ENCODE assay signal across 8 cellular contexts in the genomic region with DNA sequence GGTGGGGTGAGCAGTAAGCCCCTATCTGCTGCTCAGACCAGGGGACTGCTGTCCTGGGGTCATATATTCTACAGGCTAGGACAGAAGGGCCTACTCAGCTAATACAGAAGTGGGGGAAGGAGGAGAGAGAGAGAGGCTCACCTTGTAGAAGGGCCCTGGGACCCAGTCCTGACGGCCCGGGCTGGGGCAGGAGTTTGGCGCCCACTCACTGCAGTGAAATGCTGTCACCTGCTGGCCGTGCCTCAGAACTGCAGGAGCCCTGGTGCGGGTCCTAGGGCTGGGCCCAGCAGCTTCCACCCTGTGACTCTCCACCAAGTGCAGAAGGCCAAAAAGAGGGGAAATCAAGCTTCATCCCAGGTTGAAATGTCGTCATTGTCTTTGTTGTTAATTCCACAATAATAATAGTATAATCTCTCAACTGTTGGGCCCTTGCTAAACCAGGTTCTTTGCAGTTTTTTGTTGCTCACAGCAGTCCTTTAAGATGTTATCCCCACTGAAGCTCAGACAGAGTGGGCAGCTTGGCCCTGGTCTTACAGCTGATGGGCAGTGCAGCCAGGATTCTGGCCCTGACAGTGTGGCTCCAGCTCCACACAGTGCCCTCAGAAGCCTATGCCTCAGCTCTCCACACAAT. TPM values are rescaled to one million over a fixed set of nuclear protein-coding genes. Genes with fewer than 3 reads are reported as not detected.
DNase-seq lines count a peak whose midpoint lies in the region; ATAC-seq and TF ChIP-seq lines count a peak whose summit lies in the region.

No MANE protein-coding gene starts in this region.

- no peaks in the 10 kb centered on the region for H3K9me3 ChIP-seq in mucosa of descending colon

- no peaks in the 10 kb centered on the region for H3K4me1 Mint-ChIP-seq in activated CD8-positive, alpha-beta memory T cell treated with anti-CD3 and anti-CD28 coated beads, Interleukin-2, amount 10 ng/mL, durations not matched to agents 7 days and 5 days
- no peaks in the 10 kb centered on the region for H3K4me1 Mint-ChIP-seq in endothelial cell (ENCODE audit: unreplicated experiment)

- CTCF ChIA-PET in activated CD8-positive, alpha-beta memory T cell treated with anti-CD3 and anti-CD28 coated beads, Interleukin-2, amount 10 ng/mL, durations not matched to agents 7 days and 5 days (lab: Charles Lee) = interaction anchor here (0.7 to 2.3 kb wide), 13 partner anchors 11 to 486 kb away, joined by 3 to 12 read pairs (median 4); a partner anchor contains a TSS

- TF ChIP-seq CTCF in endothelial cell (IDR thresholded peaks at IDR 0.05; ENCODE audit: unreplicated experiment) (peak; percentile 93), mucosa of descending colon (IDR thresholded peaks at IDR 0.05) (peak; percentile 97)

- no peak overlapping the region for H3K27ac Mint-ChIP-seq in activated CD8-positive, alpha-beta memory T cell treated with anti-CD3 and anti-CD28 coated beads, Interleukin-2, amount 10 ng/mL, durations not matched to agents 7 days and 5 days
- H3K27ac Mint-ChIP-seq in endothelial cell (ENCODE audit: unreplicated experiment) = no peak overlapping the region

- DNase-seq in DMS79 treated with DMSO at 0.1 percent for 48 hours (lab: John Stamatoyannopoulos, UW) (peak; percentile 80), NCI-H748 treated with DMSO at 0.1 percent for 48 hours (lab: John Stamatoyannopoulos, UW) (peak; percentile 8), endothelial cell (ENCODE audit: low spot score) (peak; percentile 86), mucosa of descending colon (peak in 2 of 3 donors; percentile 80), T1000 (lab: John Stamatoyannopoulos, UW) (no peak)
- DNase-seq in activated CD8-positive, alpha-beta memory T cell treated with anti-CD3 and anti-CD28 coated beads, Interleukin-2, amount 10 ng/mL, durations not matched to agents 7 days and 5 days = peak; percentile 63
- DNase-seq in stimulated activated CD8-positive, alpha-beta memory T cell treated with anti-CD3 and anti-CD28 coated beads, Interleukin-4, amount 100 ng/mL, for 4 hours (ENCODE audit: low read depth in 2 of 2, low spot score in 1 of 2) = peak; percentile 11 to 24

- no peaks in the 10 kb centered on the region for H3K9me3 Mint-ChIP-seq in activated CD8-positive, alpha-beta memory T cell treated with anti-CD3 and anti-CD28 coated beads, Interleukin-2, amount 10 ng/mL, durations not matched to agents 7 days and 5 days (ENCODE audit: low read depth)
- H3K9me3 Mint-ChIP-seq in endothelial cell (ENCODE audit: unreplicated experiment) = no peaks in the 10 kb centered on the region

- intact Hi-C loops in mucosa of descending colon (cut with DNase I, micrococcal nuclease) = loop anchor here (2.0 to 10.0 kb wide), 4 partner anchors 441 to 626 kb away; no protein-coding TSS in a partner anchor

- H3K4me1 ChIP-seq in mucosa of descending colon (ENCODE audit: low read depth) = no peaks in the 10 kb centered on the region

- no peaks in the 10 kb centered on the region for H3K36me3 Mint-ChIP-seq in activated CD8-positive, alpha-beta memory T cell treated with anti-CD3 and anti-CD28 coated beads, Interleukin-2, amount 10 ng/mL, durations not matched to agents 7 days and 5 days
- H3K36me3 Mint-ChIP-seq in endothelial cell (ENCODE audit: low read depth, unreplicated experiment) = peaks cover 5% of the 10 kb centered on the region

- no peak overlapping the region for H3K4me3 Mint-ChIP-seq in activated CD8-positive, alpha-beta memory T cell treated with anti-CD3 and anti-CD28 coated beads, Interleukin-2, amount 10 ng/mL, durations not matched to agents 7 days and 5 days
- no peak overlapping the region for H3K4me3 Mint-ChIP-seq in endothelial cell (ENCODE audit: unreplicated experiment)

- H3K27me3 Mint-ChIP-seq in activated CD8-positive, alpha-beta memory T cell treated with anti-CD3 and anti-CD28 coated beads, Interleukin-2, amount 10 ng/mL, durations not matched to agents 7 days and 5 days = peaks cover 8% of the 10 kb centered on the region
- peaks cover 12% of the 10 kb centered on the region for H3K27me3 Mint-ChIP-seq in endothelial cell (ENCODE audit: unreplicated experiment)

- no peak overlapping the region for H3K4me3 ChIP-seq in mucosa of descending colon

- ATAC-seq in HG02870 (IDR thresholded peaks at IDR 0.05; ENCODE audit: unreplicated experiment) (peak; percentile 55), mucosa of descending colon (peak; percentile 91)
- peak; percentile 82 for ATAC-seq in activated CD8-positive, alpha-beta memory T cell treated with anti-CD3 and anti-CD28 coated beads, Interleukin-2, amount 10 ng/mL, durations not matched to agents 7 days and 5 days

- no peaks in the 10 kb centered on the region for H3K36me3 ChIP-seq in mucosa of descending colon (ENCODE audit: low read depth)

RNA-seq across cellular contexts. Expression of a gene that starts 29.6 kb away (rescaled TPM):
- not detected for total RNA-seq in activated CD8-positive, alpha-beta memory T cell treated with anti-CD3 and anti-CD28 coated beads, Interleukin-2, amount 10 ng/mL, durations not matched to agents 7 days and 5 days
- not detected for total RNA-seq in endothelial cell (ENCODE audit: unreplicated experiment)
- 1 to 10 TPM; 4.0 to 6.3 (median 5.4) TPM for total RNA-seq in mucosa of descending colon
